10 cellular contexts compared by ENCODE assay signal in the genomic region with DNA sequence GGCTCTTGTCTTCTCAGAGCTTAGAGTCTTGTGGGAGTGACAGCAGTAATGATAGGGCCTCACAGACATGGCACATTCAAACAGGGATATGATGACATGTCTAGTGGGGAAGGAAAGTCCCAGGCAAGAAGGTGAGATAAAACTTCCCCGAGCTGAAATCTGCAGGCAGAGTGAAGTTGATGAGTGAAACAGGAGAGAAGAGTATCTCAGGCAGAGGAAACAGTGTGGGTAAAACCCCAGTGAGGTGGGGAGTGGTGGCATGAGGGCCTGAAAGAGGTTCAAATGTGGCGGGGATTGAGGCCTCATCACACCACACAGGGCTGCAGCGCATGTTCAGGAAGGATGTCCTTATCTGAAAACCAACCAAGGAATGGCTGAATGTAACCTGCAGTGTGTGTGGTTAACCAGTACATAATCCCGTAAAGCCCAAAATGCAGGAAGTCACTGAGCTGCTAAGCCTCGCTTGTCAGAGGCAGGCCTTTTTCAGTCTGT.
DNase-seq lines count a peak whose midpoint lies in the region; ATAC-seq and TF ChIP-seq lines count a peak whose summit lies in the region.
"Had no signal": no experiment of that assay in that cellular context is flagged by ENCODE, and none has a peak within 500 bp of the region (broad histone marks: within the 10 kb centered on the region; RNA-seq: fewer than 3 reads in every experiment).

No MANE protein-coding gene starts in this region.

- H3K4me3 Mint-ChIP-seq in activated naive CD8-positive, alpha-beta T cell treated with anti-CD3 and anti-CD28 coated beads, Interleukin-2, amount 50 U/mL, for 24 hours = no peak overlapping the region
- H3K4me3 Mint-ChIP-seq in activated naive CD8-positive, alpha-beta T cell treated with anti-CD3 and anti-CD28 coated beads for 36 hours = no peak overlapping the region

- H3K27me3 Mint-ChIP-seq in activated naive CD8-positive, alpha-beta T cell treated with anti-CD3 and anti-CD28 coated beads, Interleukin-2, amount 50 U/mL, for 24 hours = peaks cover 13% of the 10 kb centered on the region
- peaks cover 8% of the 10 kb centered on the region for H3K27me3 Mint-ChIP-seq in activated naive CD8-positive, alpha-beta T cell treated with anti-CD3 and anti-CD28 coated beads for 36 hours

- no peaks in the 10 kb centered on the region for H3K36me3 ChIP-seq in stomach
- no peaks in the 10 kb centered on the region for H3K36me3 ChIP-seq in effector memory CD4-positive, alpha-beta T cell (ENCODE audit: control insufficient read depth, insufficient read depth, low read length)

- H3K9me3 Mint-ChIP-seq in activated naive CD8-positive, alpha-beta T cell treated with anti-CD3 and anti-CD28 coated beads, Interleukin-2, amount 50 U/mL, for 24 hours = no peaks in the 10 kb centered on the region
- no peaks in the 10 kb centered on the region for H3K9me3 Mint-ChIP-seq in activated naive CD8-positive, alpha-beta T cell treated with anti-CD3 and anti-CD28 coated beads for 36 hours

- H3K4me1 Mint-ChIP-seq in activated naive CD8-positive, alpha-beta T cell treated with anti-CD3 and anti-CD28 coated beads, Interleukin-2, amount 50 U/mL, for 24 hours = peaks cover 4% of the 10 kb centered on the region
- peaks cover 3% of the 10 kb centered on the region for H3K4me1 Mint-ChIP-seq in activated naive CD8-positive, alpha-beta T cell treated with anti-CD3 and anti-CD28 coated beads for 36 hours

- H3K36me3 Mint-ChIP-seq in activated naive CD8-positive, alpha-beta T cell treated with anti-CD3 and anti-CD28 coated beads, Interleukin-2, amount 50 U/mL, for 24 hours (ENCODE audit: low read depth) = no peaks in the 10 kb centered on the region
- H3K36me3 Mint-ChIP-seq in activated naive CD8-positive, alpha-beta T cell treated with anti-CD3 and anti-CD28 coated beads for 36 hours = no peaks in the 10 kb centered on the region

- peak; percentile 52 for ATAC-seq in activated naive CD8-positive, alpha-beta T cell treated with anti-CD3 and anti-CD28 coated beads, Interleukin-2, amount 50 U/mL, for 24 hours
- ATAC-seq in GM21723 (IDR thresholded peaks at IDR 0.05; ENCODE audit: unreplicated experiment) (peak; percentile 74), HG03342 (IDR thresholded peaks at IDR 0.05; ENCODE audit: unreplicated experiment) (peak; percentile 73)
- peak; percentile 47 for ATAC-seq in stimulated activated naive CD8-positive, alpha-beta T cell treated with anti-CD3 and anti-CD28 coated beads, Interleukin-15, Interleukin-2, amounts not matched to agents 100 U/mL and 50 U/mL, for 24 hours

- no peak for DNase-seq in activated naive CD8-positive, alpha-beta T cell treated with anti-CD3 and anti-CD28 coated beads, Interleukin-2, amount 50 U/mL, for 24 hours
- DNase-seq in activated naive CD8-positive, alpha-beta T cell treated with anti-CD3 and anti-CD28 coated beads for 36 hours = no peak
- no peak for DNase-seq in stimulated activated naive CD8-positive, alpha-beta T cell treated with anti-CD3 and anti-CD28 coated beads, Interleukin-15, Interleukin-2, amounts not matched to agents 100 U/mL and 50 U/mL, for 24 hours
- DNase-seq in SIG-M5 treated with dmso at 0.1 percent for 504 hours (lab: John Stamatoyannopoulos, UW; ENCODE audit: unreplicated experiment) = no peak
- no peak for DNase-seq in stomach
- DNase-seq in effector memory CD4-positive, alpha-beta T cell = no peak
- DNase-seq: activated CD4-positive, alpha-beta T cell treated with anti-CD3 and anti-CD28 coated beads, Interleukin-2, amount 50 U/mL, for 1 hour; NCI-H187 treated with DMSO at 0.1 percent for 48 hours had no signal

- 76 to 83% (median 80%) methylated on average over 5 of the region's 5 CpGs for WGBS in stomach, 5 donors

- intact Hi-C loops in stomach (cut with DNase I; ENCODE audit: low total_unique reads) = no loop called here

- no peak for TF ChIP-seq EP300 in stomach (IDR thresholded peaks at IDR 0.05)

- H3K27me3 ChIP-seq in stomach = no peaks in the 10 kb centered on the region
- H3K27me3 ChIP-seq in effector memory CD4-positive, alpha-beta T cell (replicated peaks; ENCODE audit: control insufficient read depth, insufficient read depth, low read length, poor library complexity, severe bottlenecking) = no peaks in the 10 kb centered on the region

- no peak for TF ChIP-seq POLR2A in stomach (IDR thresholded peaks at IDR 0.05)

- H3K4me1 ChIP-seq in stomach = peaks cover 0 to 14% (median 9%) of the 10 kb centered on the region in 4 donors
- H3K4me1 ChIP-seq in effector memory CD4-positive, alpha-beta T cell (ENCODE audit: control insufficient read depth, insufficient read depth, low read length, poor library complexity, severe bottlenecking) = no peaks in the 10 kb centered on the region

- H3K27ac Mint-ChIP-seq in activated naive CD8-positive, alpha-beta T cell treated with anti-CD3 and anti-CD28 coated beads, Interleukin-2, amount 50 U/mL, for 24 hours = no peak overlapping the region
- H3K27ac Mint-ChIP-seq in activated naive CD8-positive, alpha-beta T cell treated with anti-CD3 and anti-CD28 coated beads for 36 hours = no peak overlapping the region

- TF ChIP-seq CTCF in stomach (IDR thresholded peaks at IDR 0.05) = no peak

- H3K27ac ChIP-seq in stomach = no peak overlapping the region
- no peak overlapping the region for H3K27ac ChIP-seq in effector memory CD4-positive, alpha-beta T cell (ENCODE audit: insufficient read depth, low read length, poor library complexity, severe bottlenecking)

- H3K4me3 ChIP-seq in stomach = no peak overlapping the region
- H3K4me3 ChIP-seq in effector memory CD4-positive, alpha-beta T cell (ENCODE audit: insufficient read depth, low read depth, low read length, poor library complexity, severe bottlenecking) = no peak overlapping the region

- H3K9me3 ChIP-seq in stomach = no peaks in the 10 kb centered on the region
- H3K9me3 ChIP-seq in effector memory CD4-positive, alpha-beta T cell (ENCODE audit: control insufficient read depth, low read length) = no peaks in the 10 kb centered on the region
